22 cellular contexts compared by ENCODE assay signal in genomic region chr16:22123759-22124490, GRCh38. TPM values are rescaled to one million over a fixed set of nuclear protein-coding genes. Genes with fewer than 3 reads are reported as not detected.
DNase-seq lines count a peak whose midpoint lies in the region; ATAC-seq, FAIRE-seq and TF ChIP-seq lines count a peak whose summit lies in the region.
"Had no signal": no experiment of that assay in that cellular context is flagged by ENCODE, and none has a peak within 500 bp of the region (broad histone marks: within the 10 kb centered on the region; RNA-seq: fewer than 3 reads in every experiment).

No MANE protein-coding gene starts in this region.

- TF ChIP-seq RAD21 in GM12878 (IDR thresholded peaks at IDR 0.05; ENCODE audit: insufficient read depth, low read depth, low read length) = no peak

- peak overlapping the region in 9 of 11 experiments; percentile 33 to 70 (median 58); a peak in 17 of 22 replicates for H3K27ac ChIP-seq in BLaER1 treated with 17β-estradiol and CSF1 and Interleukin-3, amounts not matched to agents 10 nM and 100 nM
- H3K27ac ChIP-seq in GM12878 (ENCODE audit: control insufficient read depth, insufficient read depth) (no peak overlapping the region), gastrocnemius medialis (no peak overlapping the region)
- H3K27ac ChIP-seq: GM23248, SK-N-MC had no signal

- H3K27ac Mint-ChIP-seq in activated CD4-positive, alpha-beta T cell treated with anti-CD3 and anti-CD28 coated beads for 36 hours = no peak overlapping the region
- H3K27ac Mint-ChIP-seq: CD8-positive, alpha-beta T cell; T-helper 17 cell had no signal

- BruUV-seq in GM12878 (replicated peaks; lab: Mats Ljungman, UMichigan) = no TSS peak

- WGBS in GM12878 (ENCODE audit: insufficient coverage, insufficient replicate concordance, low lambda C conversion rate, missing lambda C conversion rate) = 82% methylated on average over 6 of the region's 7 CpGs

- no peak for TF ChIP-seq CTCF in GM12878 (IDR thresholded peaks at IDR 0.05 in 2 of 3, conservative IDR thresholded peaks at IDR 0.05 in 1 of 3; ENCODE audit: control insufficient read depth in 2 of 3, extremely low read depth in 1 of 3, insufficient read depth in 1 of 3, low read depth in 3 of 3, low read length in 3 of 3)
- no peak for TF ChIP-seq CTCF in gastrocnemius medialis (IDR thresholded peaks at IDR 0.05 in 4 of 5, conservative IDR thresholded peaks at IDR 0.05 in 1 of 5)

- no peaks in the 10 kb centered on the region for H4K20me1 ChIP-seq in BLaER1 treated with 17β-estradiol and CSF1 and Interleukin-3, amounts not matched to agents 10 nM and 100 nM
- no peaks in the 10 kb centered on the region for H4K20me1 ChIP-seq in GM12878 (ENCODE audit: control insufficient read depth, insufficient read depth)

- H3K9ac ChIP-seq in BLaER1 treated with 17β-estradiol and CSF1 and Interleukin-3, amounts not matched to agents 10 nM and 100 nM = peak overlapping the region in 5 of 11 experiments; percentile 1 to 43 (median 28); a peak in 5 of 22 replicates
- H3K9ac ChIP-seq in GM12878 (ENCODE audit: control insufficient read depth, insufficient read depth, low read length) = no peak overlapping the region
- H3K9ac ChIP-seq: GM23248 had no signal

- 0 out of 20 replicates have a peak overlapping the region, but pooled peaks of 1 of the 10 experiments have one; percentile 7 for H3K4me3 ChIP-seq in BLaER1 treated with 17β-estradiol and CSF1 and Interleukin-3, amounts not matched to agents 10 nM and 100 nM
- H3K4me3 ChIP-seq in GM12878 (no peak overlapping the region), gastrocnemius medialis (no peak overlapping the region)
- H3K4me3 ChIP-seq: GM23248, MG63, SK-N-MC had no signal

- in situ Hi-C loops in GM12878 (cut with MboI) (no loop called here), gastrocnemius medialis (cut with MboI; ENCODE audit: low sequenced_read_pairs in 4 of 4) (no loop called here)

- no peaks in the 10 kb centered on the region for H3K36me3 ChIP-seq in BLaER1 treated with 17β-estradiol and CSF1 and Interleukin-3, amounts not matched to agents 10 nM and 100 nM
- H3K36me3 ChIP-seq in GM12878 (ENCODE audit: control insufficient read depth in 2 of 2, insufficient read depth in 2 of 2, low read length in 1 of 2) (no peaks in the 10 kb centered on the region), gastrocnemius medialis (no peaks in the 10 kb centered on the region)
- H3K36me3 ChIP-seq: MG63 had no signal

- peaks cover 13% of the 10 kb centered on the region for H3K27me3 Mint-ChIP-seq in activated CD4-positive, alpha-beta T cell treated with anti-CD3 and anti-CD28 coated beads for 36 hours
- H3K27me3 Mint-ChIP-seq: T-helper 17 cell had no signal

- H3K9me3 ChIP-seq in BLaER1 treated with 17β-estradiol and CSF1 and Interleukin-3, amounts not matched to agents 10 nM and 100 nM (replicated peaks in 1 of 11) = peaks cover 0 to 8% (median 0%) of the 10 kb centered on the region in 11 experiments; a peak in 4 of 22 replicates
- H3K9me3 ChIP-seq in GM12878 (replicated peaks; ENCODE audit: control insufficient read depth, insufficient read depth, low read length) (no peaks in the 10 kb centered on the region), gastrocnemius medialis (no peaks in the 10 kb centered on the region)
- H3K9me3 ChIP-seq: MG63 had no signal

- ATAC-seq in GM12878 = no peak; the same call in 2 of the 3 replicates
- no peak for ATAC-seq in activated CD4-positive, alpha-beta T cell treated with anti-CD3 and anti-CD28 coated beads for 36 hours
- ATAC-seq in gastrocnemius medialis = no peak
- ATAC-seq: CD8-positive, alpha-beta T cell; T-helper 17 cell had no signal

- H3K79me2 ChIP-seq in GM12878 (ENCODE audit: control insufficient read depth, insufficient read depth, low read length) = no peaks in the 10 kb centered on the region

- peak; percentile 15 for DNase-seq in H54 (ENCODE audit: insufficient read length, low spot score)
- DNase-seq in GM12878 (ENCODE audit: low read depth, low spot score) = no peak
- peak; percentile 35 for DNase-seq in left kidney (ENCODE audit: low read depth, low spot score)
- DNase-seq in activated CD4-positive, alpha-beta T cell treated with anti-CD3 and anti-CD28 coated beads for 36 hours = no peak
- DNase-seq in gastrocnemius medialis = no peak
- no peak for DNase-seq in effector CD8-positive, alpha-beta T cell (lab: John Stamatoyannopoulos, UW)
- DNase-seq: ACHN; C1 segment of cervical spinal cord; CD8-positive, alpha-beta T cell; DMS79; MG63; NCI-H1417 treated with DMSO at 0.1 percent for 48 hours; NCI-H187; NCI-H446; NCI-H526 treated with DMSO at 0.1 percent for 48 hours; Right ventricle myocardium superior; T-helper 17 cell had no signal

- CTCF ChIA-PET in GM12878 (lab: Yijun Ruan, JAX) = interaction anchor here (0.6 kb wide), 3 partner anchors 10 to 71 kb away, joined by 4 read pairs; no protein-coding TSS in a partner anchor
- CTCF ChIA-PET in activated CD4-positive, alpha-beta T cell treated with anti-CD3 and anti-CD28 coated beads for 36 hours (lab: Charles Lee) = no interaction called here

- H3K9me3 Mint-ChIP-seq in activated CD4-positive, alpha-beta T cell treated with anti-CD3 and anti-CD28 coated beads for 36 hours (ENCODE audit: low read depth) = no peaks in the 10 kb centered on the region

- FAIRE-seq in H54 (lab: Jason Lieb, UNC) (no peak), GM12878 (lab: Jason Lieb, UNC) (no peak)

- intact Hi-C loops in GM12878 (cut with micrococcal nuclease; ENCODE audit: unreplicated experiment) (no loop called here), gastrocnemius medialis (cut with DNase I; ENCODE audit: low total_unique reads) (no loop called here)
- intact Hi-C loops in activated CD4-positive, alpha-beta T cell treated with anti-CD3 and anti-CD28 coated beads for 36 hours (cut with DNase I, micrococcal nuclease) = no loop called here

- no peaks in the 10 kb centered on the region for H3K27me3 ChIP-seq in BLaER1 treated with 17β-estradiol and CSF1 and Interleukin-3, amounts not matched to agents 10 nM and 100 nM
- no peaks in the 10 kb centered on the region for H3K27me3 ChIP-seq in GM12878 (replicated peaks in 1 of 2; ENCODE audit: control insufficient read depth in 2 of 2, insufficient read depth in 2 of 2, low read length in 1 of 2)
- no peaks in the 10 kb centered on the region for H3K27me3 ChIP-seq in gastrocnemius medialis

- SMC1A ChIA-PET in GM12878 (lab: Charles Lee; ENCODE audit: uncharacterized antibody, unreplicated experiment) = no interaction called here

- no peak overlapping the region for H2AFZ ChIP-seq in GM12878 (ENCODE audit: control insufficient read depth, low read depth, low read length)
- H2AFZ ChIP-seq: GM23248 had no signal

- H3K4me3 Mint-ChIP-seq in activated CD4-positive, alpha-beta T cell treated with anti-CD3 and anti-CD28 coated beads for 36 hours = no peak overlapping the region
- H3K4me3 Mint-ChIP-seq: CD8-positive, alpha-beta T cell; T-helper 17 cell had no signal

- peaks cover 16 to 19% (median 18%) of the 10 kb centered on the region in 10 experiments for H3K4me1 ChIP-seq in BLaER1 treated with 17β-estradiol and CSF1 and Interleukin-3, amounts not matched to agents 10 nM and 100 nM
- H3K4me1 ChIP-seq in GM12878 (ENCODE audit: control insufficient read depth, insufficient read depth, low read length) (no peaks in the 10 kb centered on the region), gastrocnemius medialis (peaks cover 0 to 3% of the 10 kb centered on the region in 2 donors)

- H3K4me1 Mint-ChIP-seq in activated CD4-positive, alpha-beta T cell treated with anti-CD3 and anti-CD28 coated beads for 36 hours = no peaks in the 10 kb centered on the region
- H3K4me1 Mint-ChIP-seq: T-helper 17 cell had no signal

- POLR2A ChIA-PET in GM12878 (lab: Charles Lee) = interaction anchor here (1.3 kb wide), 1 partner anchor 163 kb away, joined by 5 read pairs; no protein-coding TSS in a partner anchor
- POLR2A ChIA-PET in activated CD4-positive, alpha-beta T cell treated with anti-CD3 and anti-CD28 coated beads for 36 hours (lab: Charles Lee) = no interaction called here

- RAD21 ChIA-PET in GM12878 (lab: Charles Lee; ENCODE audit: unreplicated experiment) = no interaction called here

- H3K36me3 Mint-ChIP-seq in activated CD4-positive, alpha-beta T cell treated with anti-CD3 and anti-CD28 coated beads for 36 hours (ENCODE audit: low read depth) = no peaks in the 10 kb centered on the region
- H3K36me3 Mint-ChIP-seq: CD8-positive, alpha-beta T cell had no signal

- peak overlapping the region; percentile 41 to 81 (median 76) for H3K4me2 ChIP-seq in BLaER1 treated with 17β-estradiol and CSF1 and Interleukin-3, amounts not matched to agents 10 nM and 100 nM
- no peak overlapping the region for H3K4me2 ChIP-seq in GM12878 (ENCODE audit: control insufficient read depth, insufficient read depth)

- no peak for TF ChIP-seq EP300 in GM12878 (IDR thresholded peaks at IDR 0.05; ENCODE audit: borderline replicate concordance in 1 of 2, control insufficient read depth in 1 of 2, low read depth in 2 of 2, low read length in 2 of 2)

- no peak for TF ChIP-seq POLR2A in H54 (IDR thresholded peaks at IDR 0.05; ENCODE audit: low read depth, low read length)
- no peak for TF ChIP-seq POLR2A in GM12878 (IDR thresholded peaks at IDR 0.05; ENCODE audit: low read depth, low read length)
- no peak for TF ChIP-seq POLR2A in gastrocnemius medialis (IDR thresholded peaks at IDR 0.05)

RNA-seq across cellular contexts. Expression of gene VWA3A, which starts 31.6 kb away (rescaled TPM):
- total RNA-seq in GM12878 (2013; cell fraction: nucleolus; rRNA removed) = 0.21 TPM in 1 of 2 replicates, not detected in the other
- not detected in 2 replicates for total RNA-seq in GM12878 (2014; rRNA removed)
- total RNA-seq in GM12878 (2014; rRNA removed; fragmentation: Illumina TruSeq; extraction: Trizol) = not detected in 2 replicates
- not detected in 2 replicates for total RNA-seq in GM12878 (2021)
- polyA plus RNA-seq in GM12878 (2011; ENCODE audit: low read depth) = not detected
- 0.01 and 0.03 TPM in 2 replicates for polyA plus RNA-seq in GM12878 (2011; rRNA removed)
- 0.01 TPM in 1 of 2 replicates, not detected in the other for polyA plus RNA-seq in GM12878 (2011; cell fraction: cytosol; rRNA removed)
- polyA plus RNA-seq in GM12878 (2011; cell fraction: nucleus; rRNA removed) = 0.12 and 0.31 TPM in 2 replicates
- not detected in 2 replicates for polyA plus RNA-seq in GM12878 (2012)
- not detected in 2 replicates for polyA plus RNA-seq in GM12878 (2014; fragmentation: Illumina TruSeq; extraction: Trizol)
- polyA plus RNA-seq in GM12878 (2014; fragmentation: Nextera tagmentation; extraction: Ambion mirVana) = not detected
- polyA plus RNA-seq in GM12878 (2014; rRNA removed) = not detected in 2 replicates
- not detected for polyA plus RNA-seq in GM12878 (2016; fragmentation: Nextera tagmentation; extraction: Ambion mirVana)
- polyA minus RNA-seq in GM12878 (2011; rRNA and poly(A)+ RNA removed) = 0.05 TPM in 1 of 2 replicates, not detected in the other
- polyA minus RNA-seq in GM12878 (2011; cell fraction: cytosol; rRNA and poly(A)+ RNA removed) = not detected in 2 replicates
- polyA minus RNA-seq in GM12878 (2011; cell fraction: nucleus; rRNA and poly(A)+ RNA removed) = not detected in 2 replicates
- total RNA-seq in activated CD4-positive, alpha-beta T cell treated with anti-CD3 and anti-CD28 coated beads for 36 hours = under 1 TPM in 1 of 2 experiments, not detected in 1; 0.18 TPM
- not detected for total RNA-seq in gastrocnemius medialis
- total RNA-seq: GM23248, LHCN-M2, RPMI7951 had no signal
- polyA plus RNA-seq: GM23248 had no signal

RNA-seq across cellular contexts. Expression of gene SDR42E2, which starts 38.4 kb away (rescaled TPM):
- total RNA-seq in GM12878 (2013; cell fraction: nucleolus; rRNA removed) = 0.13 TPM in 1 of 2 replicates, not detected in the other
- total RNA-seq in GM12878 (2014; rRNA removed) = not detected in 2 replicates
- 0.05 TPM in 1 of 2 replicates, not detected in the other for total RNA-seq in GM12878 (2014; rRNA removed; fragmentation: Illumina TruSeq; extraction: Trizol)
- total RNA-seq in GM12878 (2021) = not detected in 2 replicates
- polyA plus RNA-seq in GM12878 (2011; ENCODE audit: low read depth) = not detected
- 0.06 and 0.07 TPM in 2 replicates for polyA plus RNA-seq in GM12878 (2011; rRNA removed)
- polyA plus RNA-seq in GM12878 (2011; cell fraction: cytosol; rRNA removed) = not detected in 2 replicates
- polyA plus RNA-seq in GM12878 (2011; cell fraction: nucleus; rRNA removed) = 0.10 TPM in 2 replicates
- polyA plus RNA-seq in GM12878 (2012) = 0.10 TPM in 1 of 2 replicates, not detected in the other
- 0.01 TPM in 1 of 2 replicates, not detected in the other for polyA plus RNA-seq in GM12878 (2014; fragmentation: Illumina TruSeq; extraction: Trizol)
- under 1 TPM; 0.05 to 0.09 TPM for polyA plus RNA-seq in GM12878 (2014; fragmentation: Nextera tagmentation; extraction: Ambion mirVana)
- polyA plus RNA-seq in GM12878 (2014; rRNA removed) = not detected in 2 replicates
- polyA plus RNA-seq in GM12878 (2016; fragmentation: Nextera tagmentation; extraction: Ambion mirVana) = under 1 TPM; 0.09 TPM
- polyA minus RNA-seq in GM12878 (2011; rRNA and poly(A)+ RNA removed) = 0.07 TPM in 1 of 2 replicates, not detected in the other
- not detected in 2 replicates for polyA minus RNA-seq in GM12878 (2011; cell fraction: cytosol; rRNA and poly(A)+ RNA removed)
- polyA minus RNA-seq in GM12878 (2011; cell fraction: nucleus; rRNA and poly(A)+ RNA removed) = 0.38 and 0.48 TPM in 2 replicates
- total RNA-seq in activated CD4-positive, alpha-beta T cell treated with anti-CD3 and anti-CD28 coated beads for 36 hours = under 1 TPM in 1 of 2 experiments, not detected in 1; 0.07 TPM
- total RNA-seq in gastrocnemius medialis = not detected
- total RNA-seq: GM23248, LHCN-M2, Right ventricle myocardium superior, RPMI7951 had no signal
- polyA plus RNA-seq: GM23248 had no signal

Comparison
In these comparisons a context has a peak if more than half of its experiments do, and no peak if none do; other contexts are left out.
1. H3K27ac ChIP-seq: peak in BLaER1 treated with 17β-estradiol and CSF1 and Interleukin-3, amounts not matched to agents 10 nM and 100 nM (9 of 11); none in GM12878 (single experiment) and gastrocnemius medialis (0 of 4).
2. DNase-seq: peak in H54 (single experiment) and left kidney (single experiment); none in GM12878 (single experiment), activated CD4-positive, alpha-beta T cell treated with anti-CD3 and anti-CD28 coated beads for 36 hours (single experiment), gastrocnemius medialis (0 of 2) and effector CD8-positive, alpha-beta T cell (single experiment).